ENCODE assay signal across 8 cellular contexts in the genomic region with DNA sequence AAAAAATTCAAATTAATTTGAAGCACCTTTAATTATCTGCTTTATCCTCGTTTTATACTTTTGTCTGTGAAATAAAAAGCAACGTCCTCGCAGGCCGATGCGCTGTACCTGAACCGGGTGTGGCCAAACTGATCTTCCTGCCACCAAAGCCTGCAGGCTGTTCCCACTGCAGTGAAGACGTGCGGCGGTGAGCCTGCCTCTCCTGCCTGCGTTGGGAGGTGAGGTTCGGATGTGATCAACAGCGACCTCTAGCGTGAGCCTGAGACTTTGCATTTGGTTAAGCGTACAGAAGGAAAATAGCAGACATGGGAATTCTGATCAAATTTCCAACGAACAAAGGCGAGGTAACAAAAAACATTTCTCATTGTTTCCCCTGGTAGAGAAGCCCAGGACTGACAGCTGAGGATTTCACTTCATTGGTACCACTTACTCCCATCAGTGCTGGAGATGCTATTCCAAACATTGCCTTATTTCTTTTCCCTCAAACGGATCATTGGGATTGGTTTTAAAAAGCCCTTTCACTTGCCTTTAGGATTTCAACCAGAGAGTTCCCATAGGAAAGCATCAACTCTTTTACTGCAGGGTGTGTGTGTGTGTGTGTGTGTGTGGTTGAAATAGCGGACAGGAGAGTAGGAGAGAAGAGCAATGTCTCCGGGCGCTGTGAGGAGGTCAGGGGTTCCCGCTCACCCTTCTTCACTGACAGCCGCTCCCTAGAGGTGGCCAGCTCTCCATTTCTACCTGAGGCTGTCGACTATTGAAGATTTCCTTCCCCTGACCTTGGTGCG. TPM values are rescaled to one million over a fixed set of nuclear protein-coding genes. Genes with fewer than 3 reads are reported as not detected.
DNase-seq lines count a peak whose midpoint lies in the region; ATAC-seq and TF ChIP-seq lines count a peak whose summit lies in the region.

No MANE protein-coding gene starts in this region.

- no peaks in the 10 kb centered on the region for H3K9me3 Mint-ChIP-seq in activated CD4-positive, alpha-beta memory T cell treated with anti-CD3 and anti-CD28 coated beads for 36 hours

- DNase-seq in ACHN (peak; percentile 62), HK-2 (ENCODE audit: unreplicated experiment) (peak; percentile 79), NCI-H82 treated with DMSO at 0.1 percent for 48 hours (lab: John Stamatoyannopoulos, UW; ENCODE audit: unreplicated experiment) (peak; percentile 49), dorsolateral prefrontal cortex (peak; percentile 57 to 88 (median 81)), lung (ENCODE audit: low spot score) (peak; percentile 82)
- peak; percentile 87 for DNase-seq in activated CD4-positive, alpha-beta memory T cell treated with anti-CD3 and anti-CD28 coated beads for 36 hours
- peak; percentile 49 to 61 for DNase-seq in stimulated activated CD8-positive, alpha-beta memory T cell treated with anti-CD3 and anti-CD28 coated beads, Interleukin-15, amount 100 ng/mL, for 4 hours (ENCODE audit: low read depth in 2 of 2)

- TF ChIP-seq CTCF in dorsolateral prefrontal cortex (IDR thresholded peaks at IDR 0.05 in 54 of 56, conservative IDR thresholded peaks at IDR 0.05 in 2 of 56; ENCODE audit: low read depth in 1 of 56, partially characterized antibody in 56 of 56) = peak; percentile 88 to 99 (median 95)
- peak; percentile 98 for TF ChIP-seq CTCF in lung (IDR thresholded peaks at IDR 0.05; ENCODE audit: control extremely low read depth, extremely low read depth)

- H3K36me3 Mint-ChIP-seq in activated CD4-positive, alpha-beta memory T cell treated with anti-CD3 and anti-CD28 coated beads for 36 hours = no peaks in the 10 kb centered on the region

- CTCF ChIA-PET in activated CD4-positive, alpha-beta memory T cell treated with anti-CD3 and anti-CD28 coated beads for 36 hours (lab: Charles Lee) = interaction anchor here (0.6 to 4.2 kb wide), 22 partner anchors 13 to 326 kb away, joined by 3 to 28 read pairs (median 4); partner anchors contain the start of gene FYN

- H3K27ac ChIP-seq in dorsolateral prefrontal cortex (peak overlapping the region in 11 of 59 donors; percentile 4 to 61 (median 32)), lung (ENCODE audit: low read depth in 1 of 2, low read length in 1 of 2) (no peak overlapping the region)

- 24 to 26% methylated on average over 24 of the region's 24 CpGs for WGBS in lung, 2 donors

- intact Hi-C loops in activated CD4-positive, alpha-beta memory T cell treated with anti-CD3 and anti-CD28 coated beads for 36 hours (cut with micrococcal nuclease) = loop anchor here (1.0 kb wide), 3 partner anchors 46 to 287 kb away; partner anchors contain the start of gene FYN
- intact Hi-C loops in dorsolateral prefrontal cortex (cut with DNase I) = loop anchor here (1.0 to 10.0 kb wide), 6 partner anchors 45 to 288 kb away; partner anchors contain the start of gene FYN (in 2 of the 2)

- H3K9me3 ChIP-seq in lung (ENCODE audit: control insufficient read depth in 2 of 2, insufficient read depth in 1 of 2, low read length in 1 of 2) = no peaks in the 10 kb centered on the region

- H3K27me3 ChIP-seq in dorsolateral prefrontal cortex (no peaks in the 10 kb centered on the region), lung (ENCODE audit: control insufficient read depth, insufficient read depth) (no peaks in the 10 kb centered on the region)

- H3K27ac Mint-ChIP-seq in activated CD4-positive, alpha-beta memory T cell treated with anti-CD3 and anti-CD28 coated beads for 36 hours = peak overlapping the region; percentile 28

- H3K4me3 Mint-ChIP-seq in activated CD4-positive, alpha-beta memory T cell treated with anti-CD3 and anti-CD28 coated beads for 36 hours = peak overlapping the region; percentile 48

- H3K36me3 ChIP-seq in lung (ENCODE audit: control insufficient read depth in 2 of 2, insufficient read depth in 2 of 2, low read length in 2 of 2) = no peaks in the 10 kb centered on the region

- H3K4me1 ChIP-seq in lung (ENCODE audit: control insufficient read depth in 2 of 2, insufficient read depth in 2 of 2, low read length in 2 of 2) = peaks cover 0 to 2% of the 10 kb centered on the region in 2 donors

- peaks cover 48% of the 10 kb centered on the region for H3K4me1 Mint-ChIP-seq in activated CD4-positive, alpha-beta memory T cell treated with anti-CD3 and anti-CD28 coated beads for 36 hours (ENCODE audit: low read depth)

- in situ Hi-C loops in ACHN (cut with HindIII; ENCODE audit: low pct_ligation_motif_present, low pct_unique_long_range_greater_than_20kb, low sequenced_read_pairs) = no loop called here

- no peaks in the 10 kb centered on the region for H3K27me3 Mint-ChIP-seq in activated CD4-positive, alpha-beta memory T cell treated with anti-CD3 and anti-CD28 coated beads for 36 hours

- POLR2A ChIA-PET in activated CD4-positive, alpha-beta memory T cell treated with anti-CD3 and anti-CD28 coated beads for 36 hours (lab: Charles Lee) = interaction anchor here (2.0 kb wide), 1 partner anchor 124 kb away, joined by 6 read pairs; the partner anchor contains the start of gene FYN

- ATAC-seq in GM18867 (IDR thresholded peaks at IDR 0.05; ENCODE audit: unreplicated experiment) = peak; percentile 67
- peak; percentile 93 for ATAC-seq in lung (ENCODE audit: insufficient read depth, low FRiP score)

- H3K4me3 ChIP-seq in dorsolateral prefrontal cortex (peak overlapping the region in 45 of 59 donors; percentile 2 to 56 (median 29)), lung (no peak overlapping the region)

RNA-seq across cellular contexts. Expression of gene CCN6, which starts 56.6 kb away (rescaled TPM):
- total RNA-seq in activated CD4-positive, alpha-beta memory T cell treated with anti-CD3 and anti-CD28 coated beads for 36 hours = under 1 TPM in 1 of 2 experiments, not detected in 1; 0.70 TPM
- total RNA-seq in dorsolateral prefrontal cortex (not detected), lung (not detected)
- polyA plus RNA-seq in lung = not detected
